Comparison of ENCODE assay signal across 21 cellular contexts in the genomic region with DNA sequence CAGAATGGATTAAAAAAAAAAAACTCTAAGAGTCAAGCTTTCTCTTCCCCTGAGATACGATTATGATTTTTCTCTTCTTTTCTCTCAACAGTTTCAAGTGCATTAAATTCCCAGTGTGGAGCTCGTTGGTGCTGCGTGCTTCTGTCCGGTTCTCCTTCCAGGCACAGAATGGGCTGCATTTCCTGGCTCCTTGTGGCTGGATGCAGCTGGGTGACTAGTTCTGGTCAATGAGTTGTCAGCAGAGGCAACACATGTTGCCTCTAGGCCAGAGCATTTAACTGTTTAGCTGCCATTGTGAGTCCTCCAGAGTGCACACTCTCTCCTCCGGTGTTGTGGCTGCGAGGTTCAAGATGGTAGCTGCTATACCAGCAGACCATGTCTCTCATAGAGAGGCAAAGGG.
"Had no signal": no experiment of that assay in that cellular context is flagged by ENCODE, and none has a peak within 500 bp of the region (broad histone marks: within the 10 kb centered on the region; RNA-seq: fewer than 3 reads in every experiment).

No MANE protein-coding gene starts in this region.

- H3K27ac ChIP-seq: parathyroid adenoma, right lobe of liver, stomach, uterus had no signal

- H3K4me2 ChIP-seq: smooth muscle cell had no signal

- H3K27ac Mint-ChIP-seq: activated B cell treated with CpG ODN at 0.5 μM for 24 hours; activated CD4-positive, alpha-beta T cell treated with anti-CD3 and anti-CD28 coated beads for 36 hours; activated naive CD8-positive, alpha-beta T cell treated with anti-CD3 and anti-CD28 coated beads, Interleukin-2, amount 50 U/mL, for 24 hours; activated T-helper 1 cell treated with anti-CD3 and anti-CD28 coated beads, Interleukin-12 subunit alpha, Interleukin-12 subunit beta, Interleukin-2, Interleukin-4 antibody, amounts not matched to agents 30 ng/mL and 10 ng/mL and 1 ng/mL, durations not matched to agents 14 hours and 24 hours and 36 hours; memory B cell; nephron; stimulated activated memory B cell treated with anti-CD40 and anti-IgM and Interleukin-4, amounts not matched to agents 10 μg/mL and 1 μg/mL and 100 μg/mL, for 72 hours; T-helper 17 cell had no signal

- H2AFZ ChIP-seq: parathyroid adenoma had no signal

- DNase-seq: activated B cell treated with CpG ODN at 0.5 μM for 24 hours; activated CD4-positive, alpha-beta T cell treated with anti-CD3 and anti-CD28 coated beads for 36 hours; activated CD4-positive, alpha-beta T cell treated with anti-CD3 and anti-CD28 coated beads, Interleukin-2, amount 50 U/mL, for 4 hours; activated gamma-delta T cell; activated naive CD4-positive, alpha-beta T cell treated with anti-CD3 and anti-CD28 coated beads, Interleukin-2, amount 50 U/mL, for 16 hours; activated naive CD8-positive, alpha-beta T cell treated with anti-CD3 and anti-CD28 coated beads, Interleukin-2, amount 50 U/mL, for 24 hours; effector CD4-positive, alpha-beta T cell; foreskin fibroblast; right lobe of liver; stimulated activated CD4-positive, alpha-beta T cell treated with anti-CD3 and anti-CD28 coated beads, Interleukin-15, amount 100 ng/mL, for 24 hours; stomach; T-helper 17 cell; trophoblast cell; uterus had no signal

- H3K4me1 Mint-ChIP-seq: activated B cell treated with CpG ODN at 0.5 μM for 24 hours; activated CD4-positive, alpha-beta T cell treated with anti-CD3 and anti-CD28 coated beads for 36 hours; activated naive CD8-positive, alpha-beta T cell treated with anti-CD3 and anti-CD28 coated beads, Interleukin-2, amount 50 U/mL, for 24 hours; memory B cell; stimulated activated memory B cell treated with anti-CD40 and anti-IgM and Interleukin-4, amounts not matched to agents 10 μg/mL and 1 μg/mL and 100 μg/mL, for 72 hours; T-helper 17 cell had no signal

- H3K79me2 ChIP-seq: parathyroid adenoma had no signal

- H3K36me3 ChIP-seq: right lobe of liver, stomach, uterus had no signal

- H3K4me1 ChIP-seq: parathyroid adenoma, right lobe of liver, stomach, uterus had no signal

- H3K36me3 Mint-ChIP-seq: brain; memory B cell; stimulated activated memory B cell treated with anti-CD40 and anti-IgM and Interleukin-4, amounts not matched to agents 10 μg/mL and 1 μg/mL and 100 μg/mL, for 72 hours had no signal

- H3K9me3 Mint-ChIP-seq: activated B cell treated with CpG ODN at 0.5 μM for 24 hours; activated naive CD8-positive, alpha-beta T cell treated with anti-CD3 and anti-CD28 coated beads, Interleukin-2, amount 50 U/mL, for 24 hours; activated T-helper 1 cell treated with anti-CD3 and anti-CD28 coated beads, Interleukin-12 subunit alpha, Interleukin-12 subunit beta, Interleukin-2, Interleukin-4 antibody, amounts not matched to agents 30 ng/mL and 10 ng/mL and 1 ng/mL, durations not matched to agents 14 hours and 24 hours and 36 hours; brain; memory B cell; nephron; stimulated activated memory B cell treated with anti-CD40 and anti-IgM and Interleukin-4, amounts not matched to agents 10 μg/mL and 1 μg/mL and 100 μg/mL, for 72 hours had no signal

- H3K9me3 ChIP-seq: right lobe of liver, stomach, uterus had no signal

- H3K9ac ChIP-seq: parathyroid adenoma had no signal

- H3K4me3 Mint-ChIP-seq: activated B cell treated with CpG ODN at 0.5 μM for 24 hours; activated CD4-positive, alpha-beta T cell treated with anti-CD3 and anti-CD28 coated beads for 36 hours; activated naive CD8-positive, alpha-beta T cell treated with anti-CD3 and anti-CD28 coated beads, Interleukin-2, amount 50 U/mL, for 24 hours; activated T-helper 1 cell treated with anti-CD3 and anti-CD28 coated beads, Interleukin-12 subunit alpha, Interleukin-12 subunit beta, Interleukin-2, Interleukin-4 antibody, amounts not matched to agents 30 ng/mL and 10 ng/mL and 1 ng/mL, durations not matched to agents 14 hours and 24 hours and 36 hours; brain; memory B cell; nephron; stimulated activated memory B cell treated with anti-CD40 and anti-IgM and Interleukin-4, amounts not matched to agents 10 μg/mL and 1 μg/mL and 100 μg/mL, for 72 hours; T-helper 17 cell had no signal

- H3K4me3 ChIP-seq: right lobe of liver, smooth muscle cell, stomach, uterus had no signal

- H3K27me3 ChIP-seq: right lobe of liver, uterus had no signal
